9 cellular contexts compared by ENCODE assay signal in the genomic region with DNA sequence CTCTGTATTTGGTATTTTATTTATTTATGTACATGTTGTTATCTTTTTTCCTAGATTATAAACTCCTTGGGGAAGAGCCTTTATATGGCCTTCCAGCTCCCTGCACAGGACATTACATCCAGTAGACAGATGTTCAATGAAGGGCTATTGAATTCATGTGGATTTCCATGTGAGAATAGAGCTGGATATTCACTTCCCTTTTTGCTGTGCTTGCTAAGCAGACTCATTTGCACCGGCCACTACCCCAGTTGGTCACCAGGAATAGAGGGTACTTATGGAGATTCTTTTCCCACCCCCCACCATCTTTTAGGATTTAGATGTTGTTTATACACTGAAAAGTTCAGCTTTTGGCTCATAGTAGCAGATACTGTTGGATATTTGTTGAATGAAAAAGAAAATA.
"Had no signal": no experiment of that assay in that cellular context is flagged by ENCODE, and none has a peak within 500 bp of the region (broad histone marks: within the 10 kb centered on the region; RNA-seq: fewer than 3 reads in every experiment).

No MANE protein-coding gene starts in this region.

- FAIRE-seq: H1, H54, HTR-8/SVneo, K562 had no signal

- DNase-seq: H9, HCEC 1CT, IMR-90, KG1 had no signal

- H3K4me3 ChIP-seq: GM23338, K562 had no signal

- ATAC-seq: GM23338, K562 had no signal

- H3K4me2 ChIP-seq: GM23338 had no signal
